In genomic region chr6:34912715-34913464, GRCh38 we compare ENCODE assay signal across 8 cellular contexts. TPM values are rescaled to one million over a fixed set of nuclear protein-coding genes. Genes with fewer than 3 reads are reported as not detected.
DNase-seq lines count a peak whose midpoint lies in the region; ATAC-seq lines count a peak whose summit lies in the region.

No MANE protein-coding gene starts in this region.

- no peaks in the 10 kb centered on the region for H3K9me3 Mint-ChIP-seq in IgD-negative memory B cell
- H3K9me3 Mint-ChIP-seq in activated naive CD8-positive, alpha-beta T cell treated with anti-CD3 and anti-CD28 coated beads, Interleukin-2, amount 10 ng/mL, durations not matched to agents 7 days and 5 days, result no peaks in the 10 kb centered on the region

- H3K4me1 Mint-ChIP-seq in IgD-negative memory B cell, result peaks cover 6 to 19% (median 19%) of the 10 kb centered on the region in 3 donors
- H3K4me1 Mint-ChIP-seq in activated naive CD8-positive, alpha-beta T cell treated with anti-CD3 and anti-CD28 coated beads, Interleukin-2, amount 10 ng/mL, durations not matched to agents 7 days and 5 days, result peaks cover 29% of the 10 kb centered on the region

- POLR2A ChIA-PET in activated naive CD8-positive, alpha-beta T cell treated with anti-CD3 and anti-CD28 coated beads, Interleukin-2, amount 10 ng/mL, durations not matched to agents 7 days and 5 days (lab: Charles Lee), result interaction anchor here (0.8 to 1.0 kb wide), 2 partner anchors 24 to 231 kb away, joined by 3 to 6 read pairs; partner anchors contain the start of genes ANKS1A and TAF11

- peak; percentile 28 for DNase-seq in activated T-cell treated with anti-CD3 and anti-CD28 coated beads for 24 hours (ENCODE audit: low read depth)
- DNase-seq in activated T-cell treated with anti-CD3 and anti-CD28 coated beads, Interleukin-2, amount 50 U/mL, for 1 hour, result no peak
- DNase-seq in activated naive CD8-positive, alpha-beta T cell treated with anti-CD3 and anti-CD28 coated beads, Interleukin-2, amount 10 ng/mL, durations not matched to agents 7 days and 5 days, result no peak
- DNase-seq in stimulated activated CD4-positive, alpha-beta T cell treated with anti-CD3 and anti-CD28 coated beads, Interleukin-1b, Interleukin-23, amount 100 ng/mL, for 48 hours, result peak; percentile 57
- DNase-seq in NCI-H2029 (lab: John Stamatoyannopoulos, UW), result no peak
- DNase-seq in posterior cingulate gyrus, result no peak
- no peak for DNase-seq in NCI-H2171 (lab: John Stamatoyannopoulos, UW)

- intact Hi-C loops in posterior cingulate gyrus (cut with DNase I), result no loop called here

- H3K27ac Mint-ChIP-seq in IgD-negative memory B cell, result no peak overlapping the region
- H3K27ac Mint-ChIP-seq in activated naive CD8-positive, alpha-beta T cell treated with anti-CD3 and anti-CD28 coated beads, Interleukin-2, amount 10 ng/mL, durations not matched to agents 7 days and 5 days, result peak overlapping the region; percentile 52

- H3K4me3 Mint-ChIP-seq in IgD-negative memory B cell, result peak overlapping the region in 3 of 4 donors; percentile 8 to 65 (median 9)
- H3K4me3 Mint-ChIP-seq in activated naive CD8-positive, alpha-beta T cell treated with anti-CD3 and anti-CD28 coated beads, Interleukin-2, amount 10 ng/mL, durations not matched to agents 7 days and 5 days, result peak overlapping the region; percentile 69

- peak; percentile 79 for ATAC-seq in activated naive CD8-positive, alpha-beta T cell treated with anti-CD3 and anti-CD28 coated beads, Interleukin-2, amount 10 ng/mL, durations not matched to agents 7 days and 5 days (ENCODE audit: low read depth)

- H3K27me3 Mint-ChIP-seq in IgD-negative memory B cell, result peaks cover 2% of the 10 kb centered on the region
- H3K27me3 Mint-ChIP-seq in activated naive CD8-positive, alpha-beta T cell treated with anti-CD3 and anti-CD28 coated beads, Interleukin-2, amount 10 ng/mL, durations not matched to agents 7 days and 5 days, result peaks cover 49% of the 10 kb centered on the region

- H3K36me3 Mint-ChIP-seq in IgD-negative memory B cell, result peaks cover 2% of the 10 kb centered on the region
- H3K36me3 Mint-ChIP-seq in activated naive CD8-positive, alpha-beta T cell treated with anti-CD3 and anti-CD28 coated beads, Interleukin-2, amount 10 ng/mL, durations not matched to agents 7 days and 5 days, result peaks cover 2% of the 10 kb centered on the region

RNA-seq across cellular contexts. Expression of gene ANKS1A, which starts 23.8 kb away (rescaled TPM):
- 3.3 TPM for polyA plus RNA-seq in IgD-negative memory B cell
- 1 to 10 TPM; 8.1 to 9.3 TPM for total RNA-seq in activated naive CD8-positive, alpha-beta T cell treated with anti-CD3 and anti-CD28 coated beads, Interleukin-2, amount 10 ng/mL, durations not matched to agents 7 days and 5 days

RNA-seq across cellular contexts. Expression of gene TAF11, which starts 25.0 kb away (rescaled TPM):
- polyA plus RNA-seq in IgD-negative memory B cell, result 17.3 TPM
- 10 to 100 TPM; 30.5 to 31.0 TPM for total RNA-seq in activated naive CD8-positive, alpha-beta T cell treated with anti-CD3 and anti-CD28 coated beads, Interleukin-2, amount 10 ng/mL, durations not matched to agents 7 days and 5 days

Comparison
In these comparisons a context has a peak if more than half of its experiments do, and no peak if none do; other contexts are left out.
1. DNase-seq: peak in activated T-cell treated with anti-CD3 and anti-CD28 coated beads for 24 hours (single experiment) and stimulated activated CD4-positive, alpha-beta T cell treated with anti-CD3 and anti-CD28 coated beads, Interleukin-1b, Interleukin-23, amount 100 ng/mL, for 48 hours (single experiment); none in activated T-cell treated with anti-CD3 and anti-CD28 coated beads, Interleukin-2, amount 50 U/mL, for 1 hour (single experiment), activated naive CD8-positive, alpha-beta T cell treated with anti-CD3 and anti-CD28 coated beads, Interleukin-2, amount 10 ng/mL, durations not matched to agents 7 days and 5 days (single experiment), NCI-H2029 (single experiment), posterior cingulate gyrus (0 of 10) and NCI-H2171 (single experiment).